ENCODE assay signal across 12 cellular contexts in the genomic region with DNA sequence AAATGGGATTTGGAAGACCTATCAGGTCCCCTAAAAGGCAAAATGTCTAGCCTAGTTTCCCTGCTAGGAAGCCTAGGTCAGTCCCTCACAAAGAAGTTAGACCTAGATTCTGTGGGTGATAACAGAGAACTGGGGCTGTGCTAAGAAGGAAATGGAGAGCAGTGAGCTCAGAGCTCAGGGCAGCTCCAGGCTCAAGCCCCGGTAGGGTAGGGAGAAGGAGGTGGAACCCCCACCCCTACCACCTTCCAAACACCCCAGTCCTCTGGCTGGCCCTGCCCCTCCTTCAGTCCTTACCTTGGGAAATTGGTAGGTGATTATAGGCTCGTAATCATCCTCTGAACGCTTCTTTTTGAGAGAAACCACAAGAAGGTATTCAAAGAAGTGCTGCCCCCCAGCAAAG. TPM values are rescaled to one million over a fixed set of nuclear protein-coding genes. Genes with fewer than 3 reads are reported as not detected.
DNase-seq lines count a peak whose midpoint lies in the region; ATAC-seq and TF ChIP-seq lines count a peak whose summit lies in the region.
"Had no signal": no experiment of that assay in that cellular context is flagged by ENCODE, and none has a peak within 500 bp of the region (broad histone marks: within the 10 kb centered on the region; RNA-seq: fewer than 3 reads in every experiment).

No MANE protein-coding gene starts in this region.

- H3K4me1 ChIP-seq in muscle layer of duodenum (ENCODE audit: control insufficient read depth in 1 of 2, insufficient read depth in 2 of 2, low read length in 2 of 2) (peaks cover 9 to 31% of the 10 kb centered on the region in 2 donors), vagina (peaks cover 45% of the 10 kb centered on the region)

- intact Hi-C loops in vagina (cut with DNase I), result no loop called here

- H3K36me3 ChIP-seq in muscle layer of duodenum (ENCODE audit: control insufficient read depth in 1 of 2, insufficient read depth in 2 of 2, low read length in 2 of 2) (peaks cover 0 to 4% of the 10 kb centered on the region in 2 donors), vagina (peaks cover 0 to 5% of the 10 kb centered on the region in 2 donors)

- peak overlapping the region; percentile 100 for H3K27ac Mint-ChIP-seq in stimulated activated naive CD8-positive, alpha-beta T cell treated with anti-CD3 and anti-CD28 coated beads, Interleukin-15, Interleukin-2, amounts not matched to agents 100 ng/mL and 50 ng/mL, for 24 hours
- H3K27ac Mint-ChIP-seq in activated T-helper 17 cell treated with anti-CD3 and anti-CD28 coated beads, Interleukin-2, amount 50 U/mL, for 72 hours, result peak overlapping the region; percentile 96

- H3K27me3 ChIP-seq in muscle layer of duodenum (ENCODE audit: low read depth, low read length) (no peaks in the 10 kb centered on the region), vagina (no peaks in the 10 kb centered on the region)

- ATAC-seq in stimulated activated naive CD8-positive, alpha-beta T cell treated with anti-CD3 and anti-CD28 coated beads, Interleukin-15, Interleukin-2, amounts not matched to agents 100 U/mL and 50 U/mL, for 24 hours, result no peak
- ATAC-seq in activated T-helper 17 cell treated with anti-CD3 and anti-CD28 coated beads, Interleukin-2, amount 50 U/mL, for 72 hours (replicated peaks), result no peak

- peak overlapping the region; percentile 98 for H3K4me3 Mint-ChIP-seq in stimulated activated naive CD8-positive, alpha-beta T cell treated with anti-CD3 and anti-CD28 coated beads, Interleukin-15, Interleukin-2, amounts not matched to agents 100 ng/mL and 50 ng/mL, for 24 hours
- peak overlapping the region; percentile 94 for H3K4me3 Mint-ChIP-seq in activated T-helper 17 cell treated with anti-CD3 and anti-CD28 coated beads, Interleukin-2, amount 50 U/mL, for 72 hours

- H3K27ac ChIP-seq in muscle layer of duodenum (ENCODE audit: low read length) (peak overlapping the region; percentile 72), vagina (peak overlapping the region; percentile 78)
- H3K27ac ChIP-seq: C4-2B had no signal

- H3K4me3 ChIP-seq in muscle layer of duodenum (ENCODE audit: low read depth in 1 of 2, low read length in 2 of 2), result peak overlapping the region; percentile 15 to 32
- peak overlapping the region; percentile 13 to 32 for H3K4me3 ChIP-seq in vagina

- no peaks in the 10 kb centered on the region for H3K27me3 Mint-ChIP-seq in stimulated activated naive CD8-positive, alpha-beta T cell treated with anti-CD3 and anti-CD28 coated beads, Interleukin-15, Interleukin-2, amounts not matched to agents 100 ng/mL and 50 ng/mL, for 24 hours
- no peaks in the 10 kb centered on the region for H3K27me3 Mint-ChIP-seq in activated T-helper 17 cell treated with anti-CD3 and anti-CD28 coated beads, Interleukin-2, amount 50 U/mL, for 72 hours

- no peaks in the 10 kb centered on the region for H3K9me3 ChIP-seq in muscle layer of duodenum (ENCODE audit: control insufficient read depth in 1 of 2, low read length in 2 of 2)
- no peaks in the 10 kb centered on the region for H3K9me3 ChIP-seq in vagina

- no peak for TF ChIP-seq CTCF in vagina (IDR thresholded peaks at IDR 0.05)

- DNase-seq in stimulated activated naive CD8-positive, alpha-beta T cell treated with anti-CD3 and anti-CD28 coated beads, Interleukin-15, Interleukin-2, amounts not matched to agents 100 U/mL and 50 U/mL, for 24 hours, result no peak
- DNase-seq in vagina (ENCODE audit: extremely low spot score in 2 of 2) (no peak), anterior cingulate cortex (lab: John Stamatoyannopoulos, UW) (no peak), AML-193 (lab: John Stamatoyannopoulos, UW) (no peak)
- DNase-seq in activated CD4-positive, CD25-positive, alpha-beta regulatory T cell (lab: John Stamatoyannopoulos, UW), result no peak
- DNase-seq: activated CD4-positive, alpha-beta T cell treated with anti-CD3 and anti-CD28 coated beads, Interleukin-2, amount 50 U/mL, for 1 hour; NCI-H526 treated with DMSO at 0.1 percent for 48 hours; SHP77 treated with DMSO at 0.1 percent for 48 hours had no signal

- no peak for TF ChIP-seq POLR2A in vagina (IDR thresholded peaks at IDR 0.05)

- peaks cover 60% of the 10 kb centered on the region for H3K36me3 Mint-ChIP-seq in stimulated activated naive CD8-positive, alpha-beta T cell treated with anti-CD3 and anti-CD28 coated beads, Interleukin-15, Interleukin-2, amounts not matched to agents 100 ng/mL and 50 ng/mL, for 24 hours (ENCODE audit: low read depth)
- peaks cover 62% of the 10 kb centered on the region for H3K36me3 Mint-ChIP-seq in activated T-helper 17 cell treated with anti-CD3 and anti-CD28 coated beads, Interleukin-2, amount 50 U/mL, for 72 hours (ENCODE audit: low read depth)

- peaks cover 78% of the 10 kb centered on the region for H3K4me1 Mint-ChIP-seq in stimulated activated naive CD8-positive, alpha-beta T cell treated with anti-CD3 and anti-CD28 coated beads, Interleukin-15, Interleukin-2, amounts not matched to agents 100 ng/mL and 50 ng/mL, for 24 hours (ENCODE audit: low read depth)
- peaks cover 50% of the 10 kb centered on the region for H3K4me1 Mint-ChIP-seq in activated T-helper 17 cell treated with anti-CD3 and anti-CD28 coated beads, Interleukin-2, amount 50 U/mL, for 72 hours

- no peaks in the 10 kb centered on the region for H3K9me3 Mint-ChIP-seq in stimulated activated naive CD8-positive, alpha-beta T cell treated with anti-CD3 and anti-CD28 coated beads, Interleukin-15, Interleukin-2, amounts not matched to agents 100 ng/mL and 50 ng/mL, for 24 hours
- no peaks in the 10 kb centered on the region for H3K9me3 Mint-ChIP-seq in activated T-helper 17 cell treated with anti-CD3 and anti-CD28 coated beads, Interleukin-2, amount 50 U/mL, for 72 hours

RNA-seq across cellular contexts. Expression of a gene that starts 1.1 kb away (rescaled TPM):
- total RNA-seq in activated T-helper 17 cell treated with anti-CD3 and anti-CD28 coated beads, Interleukin-2, amount 50 U/mL, for 72 hours, result 100 to 1,000 TPM; 146 to 148 TPM
- 25.5 TPM for total RNA-seq in vagina

RNA-seq across cellular contexts. Expression of a gene that starts 28.2 kb away (rescaled TPM):
- total RNA-seq in activated T-helper 17 cell treated with anti-CD3 and anti-CD28 coated beads, Interleukin-2, amount 50 U/mL, for 72 hours, result 1 to 10 TPM; 2.7 to 3.8 TPM
- total RNA-seq in vagina, result 5.6 TPM

RNA-seq across cellular contexts. Expression of a gene that starts 59.3 kb away (rescaled TPM):
- total RNA-seq in activated T-helper 17 cell treated with anti-CD3 and anti-CD28 coated beads, Interleukin-2, amount 50 U/mL, for 72 hours, result 10 to 100 TPM; 31.3 to 31.4 TPM
- 37.8 TPM for total RNA-seq in vagina

RNA-seq across cellular contexts. Expression of a gene that starts 59.4 kb away (rescaled TPM):
- 10 to 100 TPM; 20.6 to 27.2 TPM for total RNA-seq in activated T-helper 17 cell treated with anti-CD3 and anti-CD28 coated beads, Interleukin-2, amount 50 U/mL, for 72 hours
- total RNA-seq in vagina, result 33.9 TPM
